ENCODE assay signal across 15 cellular contexts in genomic region chr7:36045275-36045674, GRCh38.
DNase-seq lines count a peak whose midpoint lies in the region; ATAC-seq and TF ChIP-seq lines count a peak whose summit lies in the region.
"Had no signal": no experiment of that assay in that cellular context is flagged by ENCODE, and none has a peak within 500 bp of the region (broad histone marks: within the 10 kb centered on the region; RNA-seq: fewer than 3 reads in every experiment).

No MANE protein-coding gene starts in this region.

- ATAC-seq in PC-3 (no peak), lung (ENCODE audit: insufficient read depth, low FRiP score) (no peak)
- ATAC-seq in stimulated activated memory B cell treated with anti-CD40 and anti-IgM and Interleukin-4, amounts not matched to agents 10 μg/mL and 1 μg/mL and 100 μg/mL, for 72 hours, result no peak
- no peak for ATAC-seq in effector memory CD8-positive, alpha-beta T cell (replicated peaks)
- ATAC-seq: T-cell had no signal

- TF ChIP-seq POLR2A in transverse colon (IDR thresholded peaks at IDR 0.05), result no peak

- no peaks in the 10 kb centered on the region for H3K79me2 ChIP-seq in PC-3 (ENCODE audit: low read length)

- no peak overlapping the region for H3K27ac Mint-ChIP-seq in stimulated activated memory B cell treated with anti-CD40 and anti-IgM and Interleukin-4, amounts not matched to agents 10 μg/mL and 1 μg/mL and 100 μg/mL, for 72 hours
- H3K27ac Mint-ChIP-seq in effector memory CD8-positive, alpha-beta T cell, result no peak overlapping the region
- H3K27ac Mint-ChIP-seq: activated B cell treated with CpG ODN at 0.5 μM for 24 hours; CD4-positive, CD25-positive, alpha-beta regulatory T cell; memory B cell; T-cell had no signal

- no peaks in the 10 kb centered on the region for H3K27me3 ChIP-seq in PC-3 (ENCODE audit: low read length)
- no peaks in the 10 kb centered on the region for H3K27me3 ChIP-seq in lung (ENCODE audit: control insufficient read depth, insufficient read depth)
- H3K27me3 ChIP-seq in transverse colon, result no peaks in the 10 kb centered on the region
- H3K27me3 ChIP-seq: neutrophil had no signal

- H3K36me3 Mint-ChIP-seq in stimulated activated memory B cell treated with anti-CD40 and anti-IgM and Interleukin-4, amounts not matched to agents 10 μg/mL and 1 μg/mL and 100 μg/mL, for 72 hours, result no peaks in the 10 kb centered on the region
- H3K36me3 Mint-ChIP-seq in effector memory CD8-positive, alpha-beta T cell (ENCODE audit: insufficient read depth), result no peaks in the 10 kb centered on the region
- H3K36me3 Mint-ChIP-seq: CD4-positive, CD25-positive, alpha-beta regulatory T cell; memory B cell; T-cell had no signal

- no peak overlapping the region for H3K4me3 ChIP-seq in PC-3 (ENCODE audit: low read length)
- no peak overlapping the region for H3K4me3 ChIP-seq in lung
- no peak overlapping the region for H3K4me3 ChIP-seq in transverse colon

- no peak overlapping the region for H3K9ac ChIP-seq in PC-3 (ENCODE audit: low read length)

- no peaks in the 10 kb centered on the region for H4K20me1 ChIP-seq in PC-3 (ENCODE audit: low read length)

- 41 to 59% methylated on average over 3 of the region's 3 CpGs for WGBS in lung, 2 donors
- 50 to 79% methylated on average over 1 to 3 of the region's 3 CpGs for WGBS in transverse colon (ENCODE audit: low coverage in 1 of 2), 2 donors

- H3K4me2 ChIP-seq in PC-3 (ENCODE audit: low read length), result no peak overlapping the region

- no peak overlapping the region for H3K27ac ChIP-seq in PC-3 (ENCODE audit: low read length)
- H3K27ac ChIP-seq in lung (ENCODE audit: low read depth in 1 of 2, low read length in 1 of 2), result peak overlapping the region; percentile 34 to 79
- H3K27ac ChIP-seq in transverse colon, result peak overlapping the region; percentile 11 to 41 (median 28)
- H3K27ac ChIP-seq: neutrophil had no signal

- H3K27me3 Mint-ChIP-seq in stimulated activated memory B cell treated with anti-CD40 and anti-IgM and Interleukin-4, amounts not matched to agents 10 μg/mL and 1 μg/mL and 100 μg/mL, for 72 hours, result no peaks in the 10 kb centered on the region
- peaks cover 7 to 13% of the 10 kb centered on the region in 2 donors for H3K27me3 Mint-ChIP-seq in effector memory CD8-positive, alpha-beta T cell
- H3K27me3 Mint-ChIP-seq: activated B cell treated with CpG ODN at 0.5 μM for 24 hours; CD4-positive, CD25-positive, alpha-beta regulatory T cell had no signal

- POLR2A ChIA-PET in PC-3 (lab: Charles Lee; ENCODE audit: unreplicated experiment), result no interaction called here

- CTCF ChIA-PET in PC-3 (lab: Charles Lee), result no interaction called here

- no peaks in the 10 kb centered on the region for H3K9me2 ChIP-seq in PC-3 (replicated peaks; ENCODE audit: low read length)

- H3K4me1 ChIP-seq in PC-3 (ENCODE audit: insufficient read depth, low read length) (peaks cover 38% of the 10 kb centered on the region), lung (ENCODE audit: control insufficient read depth in 2 of 2, insufficient read depth in 2 of 2, low read length in 2 of 2) (peaks cover 16 to 23% of the 10 kb centered on the region in 2 donors), transverse colon (peaks cover 0 to 6% (median 3%) of the 10 kb centered on the region in 4 donors)

- H3K4me1 Mint-ChIP-seq in stimulated activated memory B cell treated with anti-CD40 and anti-IgM and Interleukin-4, amounts not matched to agents 10 μg/mL and 1 μg/mL and 100 μg/mL, for 72 hours, result no peaks in the 10 kb centered on the region
- H3K4me1 Mint-ChIP-seq in effector memory CD8-positive, alpha-beta T cell (ENCODE audit: low read depth in 2 of 2), result no peaks in the 10 kb centered on the region
- H3K4me1 Mint-ChIP-seq: activated B cell treated with CpG ODN at 0.5 μM for 24 hours; CD4-positive, CD25-positive, alpha-beta regulatory T cell; memory B cell; T-cell had no signal

- TF ChIP-seq CTCF in PC-3 (conservative IDR thresholded peaks at IDR 0.05; ENCODE audit: low read depth, low read length) (no peak), lung (IDR thresholded peaks at IDR 0.05; ENCODE audit: control extremely low read depth, extremely low read depth) (no peak), transverse colon (IDR thresholded peaks at IDR 0.05) (no peak)

- H3K9me3 ChIP-seq in PC-3 (ENCODE audit: low read length) (no peaks in the 10 kb centered on the region), lung (ENCODE audit: control insufficient read depth in 2 of 2, insufficient read depth in 1 of 2, low read length in 1 of 2) (no peaks in the 10 kb centered on the region), transverse colon (no peaks in the 10 kb centered on the region)
- H3K9me3 ChIP-seq: neutrophil had no signal

- in situ Hi-C loops in transverse colon (cut with MboI; ENCODE audit: low pct_ligation_motif_present in 1 of 4, low pct_unique_long_range_greater_than_20kb in 1 of 4, low sequenced_read_pairs in 3 of 4), result no loop called here

- no peak for TF ChIP-seq EP300 in transverse colon (IDR thresholded peaks at IDR 0.05; ENCODE audit: low read depth)

- no peaks in the 10 kb centered on the region for H3K36me3 ChIP-seq in PC-3 (ENCODE audit: low read depth, low read length)
- no peaks in the 10 kb centered on the region for H3K36me3 ChIP-seq in lung (ENCODE audit: control insufficient read depth in 2 of 2, insufficient read depth in 2 of 2, low read length in 2 of 2)
- H3K36me3 ChIP-seq in transverse colon, result no peaks in the 10 kb centered on the region
- H3K36me3 ChIP-seq: neutrophil had no signal

- no peaks in the 10 kb centered on the region for H3K9me3 Mint-ChIP-seq in stimulated activated memory B cell treated with anti-CD40 and anti-IgM and Interleukin-4, amounts not matched to agents 10 μg/mL and 1 μg/mL and 100 μg/mL, for 72 hours
- no peaks in the 10 kb centered on the region for H3K9me3 Mint-ChIP-seq in effector memory CD8-positive, alpha-beta T cell
- H3K9me3 Mint-ChIP-seq: activated B cell treated with CpG ODN at 0.5 μM for 24 hours, memory B cell, T-cell had no signal

- H3F3A ChIP-seq in PC-3 (ENCODE audit: low read length, unreplicated experiment), result no peaks in the 10 kb centered on the region

- BruUV-seq in PC-3 (replicated peaks; lab: Mats Ljungman, UMichigan), result no TSS peak

- no peak overlapping the region for H2AFZ ChIP-seq in PC-3 (ENCODE audit: low read length)

- H3K4me3 Mint-ChIP-seq in stimulated activated memory B cell treated with anti-CD40 and anti-IgM and Interleukin-4, amounts not matched to agents 10 μg/mL and 1 μg/mL and 100 μg/mL, for 72 hours, result no peak overlapping the region
- H3K4me3 Mint-ChIP-seq in effector memory CD8-positive, alpha-beta T cell, result no peak overlapping the region
- H3K4me3 Mint-ChIP-seq: activated B cell treated with CpG ODN at 0.5 μM for 24 hours; CD4-positive, CD25-positive, alpha-beta regulatory T cell; memory B cell; T-cell had no signal

- intact Hi-C loops in PC-3 (cut with micrococcal nuclease) (no loop called here), transverse colon (cut with DNase I; ENCODE audit: low total_unique reads) (no loop called here)

- DNase-seq in PC-3 (peak; percentile 7), fibroblast of gingiva (ENCODE audit: low read depth) (peak; percentile 91), lung (ENCODE audit: low spot score) (no peak), transverse colon (no peak), NAMALWA (ENCODE audit: low spot score) (no peak)
- DNase-seq in effector memory CD8-positive, alpha-beta T cell, result no peak
- DNase-seq: activated B cell treated with CpG ODN at 0.5 μM for 24 hours; activated naive CD4-positive, alpha-beta T cell; CD4-positive, CD25-positive, alpha-beta regulatory T cell; NCI-H1930; NCI-H526 treated with DMSO at 0.1 percent for 48 hours; T-cell had no signal

Comparison
In these comparisons a context has a peak if more than half of its experiments do, and no peak if none do; other contexts are left out.
1. DNase-seq: peak in PC-3 (single experiment) and fibroblast of gingiva (single experiment); none in lung (single experiment), transverse colon (single experiment), NAMALWA (single experiment) and effector memory CD8-positive, alpha-beta T cell (0 of 3).